In the genomic region with DNA sequence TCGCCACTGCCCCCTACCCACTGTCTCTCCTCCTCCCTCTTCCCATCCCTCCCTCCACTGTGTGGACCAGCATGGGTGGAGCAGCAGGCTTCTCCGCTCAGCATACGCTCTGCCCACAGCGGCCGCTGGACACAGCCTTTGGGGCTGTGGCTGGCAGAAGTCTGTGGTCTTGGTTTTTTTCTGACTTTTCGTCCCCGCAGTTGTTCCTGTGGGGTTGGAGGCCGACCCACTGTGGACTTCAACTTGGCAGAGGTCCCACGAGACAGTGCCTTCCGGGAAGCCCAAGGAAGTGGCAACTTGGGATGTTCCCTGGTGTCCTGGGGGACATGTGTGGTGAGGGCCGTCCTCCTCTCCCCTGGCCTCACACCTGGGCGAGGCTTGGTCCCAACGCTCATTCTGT, we compare ENCODE assay signal across 29 cellular contexts.
"Had no signal": no experiment of that assay in that cellular context is flagged by ENCODE, and none has a peak within 500 bp of the region (broad histone marks: within the 10 kb centered on the region; RNA-seq: fewer than 3 reads in every experiment).

No MANE protein-coding gene starts in this region.

- H3K36me3 Mint-ChIP-seq: activated naive CD4-positive, alpha-beta T cell treated with anti-CD3 and anti-CD28 coated beads, Interleukin-2, amount 50 U/mL, for 24 hours; activated naive CD8-positive, alpha-beta T cell treated with anti-CD3 and anti-CD28 coated beads, Interleukin-2, amount 10 ng/mL, durations not matched to agents 7 days and 5 days had no signal

- ATAC-seq: activated CD8-positive, alpha-beta T cell treated with anti-CD3 and anti-CD28 coated beads for 36 hours had no signal

- H3K27me3 ChIP-seq: ascending aorta, cardiac muscle cell had no signal

- H3K4me3 Mint-ChIP-seq: activated CD4-positive, alpha-beta T cell treated with anti-CD3 and anti-CD28 coated beads, Interleukin-2, amount 10 ng/mL, durations not matched to agents 24 days and 14 days; activated CD8-positive, alpha-beta T cell treated with anti-CD3 and anti-CD28 coated beads for 36 hours; activated naive CD4-positive, alpha-beta T cell treated with anti-CD3 and anti-CD28 coated beads, Interleukin-2, amount 50 U/mL, for 24 hours; activated naive CD8-positive, alpha-beta T cell treated with anti-CD3 and anti-CD28 coated beads, Interleukin-2, amount 10 ng/mL, durations not matched to agents 7 days and 5 days had no signal

- H3K27me3 Mint-ChIP-seq: activated CD4-positive, alpha-beta T cell treated with anti-CD3 and anti-CD28 coated beads, Interleukin-2, amount 10 ng/mL, durations not matched to agents 24 days and 14 days; activated CD8-positive, alpha-beta T cell treated with anti-CD3 and anti-CD28 coated beads for 36 hours; activated naive CD4-positive, alpha-beta T cell treated with anti-CD3 and anti-CD28 coated beads, Interleukin-2, amount 50 U/mL, for 24 hours; activated naive CD8-positive, alpha-beta T cell treated with anti-CD3 and anti-CD28 coated beads, Interleukin-2, amount 10 ng/mL, durations not matched to agents 7 days and 5 days had no signal

- H3K27ac Mint-ChIP-seq: activated CD4-positive, alpha-beta T cell treated with anti-CD3 and anti-CD28 coated beads, Interleukin-2, amount 10 ng/mL, durations not matched to agents 24 days and 14 days; activated CD8-positive, alpha-beta T cell treated with anti-CD3 and anti-CD28 coated beads for 36 hours; activated naive CD4-positive, alpha-beta T cell treated with anti-CD3 and anti-CD28 coated beads, Interleukin-2, amount 50 U/mL, for 24 hours; activated naive CD8-positive, alpha-beta T cell treated with anti-CD3 and anti-CD28 coated beads, Interleukin-2, amount 10 ng/mL, durations not matched to agents 7 days and 5 days; activated T-helper 2 cell treated with anti-CD3 and anti-CD28 coated beads, Interferon-gamma antibody, Interleukin-2, Interleukin-4, amounts not matched to agents 10 μg/mL and 5 μg/mL and 100 μg/mL, durations not matched to agents 14 hours and 24 hours and 36 hours had no signal

- H3K36me3 ChIP-seq: ascending aorta, cardiac muscle cell, SJCRH30, WERI-Rb-1 had no signal

- H3K4me1 Mint-ChIP-seq: activated CD4-positive, alpha-beta T cell treated with anti-CD3 and anti-CD28 coated beads, Interleukin-2, amount 10 ng/mL, durations not matched to agents 24 days and 14 days; activated naive CD4-positive, alpha-beta T cell treated with anti-CD3 and anti-CD28 coated beads, Interleukin-2, amount 50 U/mL, for 24 hours; activated naive CD8-positive, alpha-beta T cell treated with anti-CD3 and anti-CD28 coated beads, Interleukin-2, amount 10 ng/mL, durations not matched to agents 7 days and 5 days had no signal

- H3K9me3 Mint-ChIP-seq: activated CD4-positive, alpha-beta T cell treated with anti-CD3 and anti-CD28 coated beads, Interleukin-2, amount 10 ng/mL, durations not matched to agents 24 days and 14 days; activated CD8-positive, alpha-beta T cell treated with anti-CD3 and anti-CD28 coated beads for 36 hours; activated naive CD4-positive, alpha-beta T cell treated with anti-CD3 and anti-CD28 coated beads, Interleukin-2, amount 50 U/mL, for 24 hours; activated naive CD8-positive, alpha-beta T cell treated with anti-CD3 and anti-CD28 coated beads, Interleukin-2, amount 10 ng/mL, durations not matched to agents 7 days and 5 days; activated T-helper 2 cell treated with anti-CD3 and anti-CD28 coated beads, Interferon-gamma antibody, Interleukin-2, Interleukin-4, amounts not matched to agents 10 μg/mL and 5 μg/mL and 100 μg/mL, durations not matched to agents 14 hours and 24 hours and 36 hours had no signal

- DNase-seq: activated CD4-positive, alpha-beta T cell treated with anti-CD3 and anti-CD28 coated beads, Interleukin-2, amount 10 ng/mL, durations not matched to agents 24 days and 14 days; activated CD4-positive, alpha-beta T cell treated with anti-CD3 and anti-CD28 coated beads, Interleukin-2, amount 50 U/mL, for 4 hours; activated CD8-positive, alpha-beta T cell treated with anti-CD3 and anti-CD28 coated beads for 36 hours; activated gamma-delta T cell; activated naive CD4-positive, alpha-beta T cell treated with Interleukin-2 at 50 U/mL for 16 hours; activated naive CD8-positive, alpha-beta T cell treated with anti-CD3 and anti-CD28 coated beads, Interleukin-2, amount 10 ng/mL, durations not matched to agents 7 days and 5 days; activated T-cell treated with anti-CD3 and anti-CD28 coated beads, Interleukin-2, amount 50 U/mL, for 1 hour; amygdala; NCI-H1092 treated with DMSO at 0.1 percent for 48 hours; NCI-H1417; NCI-H146; NCI-H187; NCI-H2029 treated with DMSO at 0.1 percent for 48 hours; NCI-H2107; NCI-H2171; NCI-H510A; NCI-H526; NCI-H748 treated with DMSO at 0.1 percent for 48 hours; NK-92 treated with Interleukin-12 subunit alpha and Interleukin-12 subunit beta, amount 100 ng/mL, for 24 hours; SHP77; SJCRH30; T1000; WERI-Rb-1 had no signal

- H3K4me1 ChIP-seq: ascending aorta, SJCRH30 had no signal

- H3K27ac ChIP-seq: ascending aorta, cardiac muscle cell, SJCRH30, SK-N-MC, WERI-Rb-1 had no signal

- H3K9me3 ChIP-seq: ascending aorta, SJCRH30 had no signal

- H3K4me3 ChIP-seq: ascending aorta, cardiac muscle cell, K562, SJCRH30, SK-N-MC had no signal
